ENCODE assay signal across 30 cellular contexts in the genomic region with DNA sequence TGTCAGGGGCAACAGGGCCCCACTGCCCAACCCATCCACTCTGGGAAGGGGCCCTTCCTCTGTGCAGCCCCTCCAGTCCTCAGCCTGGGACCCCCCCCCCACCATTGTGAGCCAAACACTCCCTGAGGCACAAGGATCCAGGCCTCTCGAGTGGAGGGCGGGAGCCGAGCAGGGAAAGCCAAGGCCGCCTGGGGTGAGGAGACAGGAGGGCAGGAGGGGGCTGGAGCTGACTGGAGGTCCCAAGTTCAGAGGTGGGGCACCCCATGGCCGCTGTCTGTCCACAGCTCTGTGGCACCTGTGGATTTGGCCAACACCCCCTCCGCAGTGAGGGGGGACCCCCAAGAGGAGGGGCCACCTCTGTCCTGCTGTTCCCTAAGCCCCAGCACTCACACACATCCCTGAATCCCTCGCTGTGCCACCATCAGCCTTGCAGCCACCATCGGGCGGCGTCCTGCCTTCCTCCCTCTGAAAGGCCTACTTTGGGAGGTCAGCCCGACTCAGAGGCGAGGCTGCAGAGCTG. TPM values are rescaled to one million over a fixed set of nuclear protein-coding genes. Genes with fewer than 3 reads are reported as not detected.
DNase-seq lines count a peak whose midpoint lies in the region; ATAC-seq, FAIRE-seq and TF ChIP-seq lines count a peak whose summit lies in the region.
"Had no signal": no experiment of that assay in that cellular context is flagged by ENCODE, and none has a peak within 500 bp of the region (broad histone marks: within the 10 kb centered on the region; RNA-seq: fewer than 3 reads in every experiment).

No MANE protein-coding gene starts in this region.

- H3K9me3 ChIP-seq in heart right ventricle (no peaks in the 10 kb centered on the region), RWPE2 (ENCODE audit: severe bottlenecking) (no peaks in the 10 kb centered on the region), kidney (ENCODE audit: control insufficient read depth in 1 of 2, low read length in 2 of 2) (peaks cover 0 to 4% of the 10 kb centered on the region in 2 donors), sigmoid colon (no peaks in the 10 kb centered on the region), suprapubic skin (no peaks in the 10 kb centered on the region)
- H3K9me3 ChIP-seq: ascending aorta, HAP-1, ovary had no signal

- H3K36me3 ChIP-seq in heart right ventricle = no peaks in the 10 kb centered on the region
- no peaks in the 10 kb centered on the region for H3K36me3 ChIP-seq in RWPE2 (ENCODE audit: low read depth)
- no peaks in the 10 kb centered on the region for H3K36me3 ChIP-seq in kidney (ENCODE audit: control insufficient read depth in 1 of 2, insufficient read depth in 2 of 2, low read length in 2 of 2)
- H3K36me3 ChIP-seq in sigmoid colon = no peaks in the 10 kb centered on the region
- H3K36me3 ChIP-seq in suprapubic skin = no peaks in the 10 kb centered on the region
- H3K36me3 ChIP-seq: ascending aorta, cardiac muscle cell, HAP-1, ovary had no signal

- H3K27ac ChIP-seq in heart right ventricle = no peak overlapping the region
- H3K27ac ChIP-seq in RWPE2 (ENCODE audit: poor library complexity, severe bottlenecking) = no peak overlapping the region
- H3K27ac ChIP-seq in kidney (ENCODE audit: low read depth in 2 of 2, low read length in 2 of 2) = no peak overlapping the region
- no peak overlapping the region for H3K27ac ChIP-seq in sigmoid colon
- H3K27ac ChIP-seq in suprapubic skin = no peak overlapping the region
- H3K27ac ChIP-seq: ascending aorta, cardiac muscle cell, ovary had no signal

- H3K27me3 ChIP-seq in heart right ventricle = peaks cover 0 to 48% (median 18%) of the 10 kb centered on the region in 7 donors
- peaks cover 72% of the 10 kb centered on the region for H3K27me3 ChIP-seq in RWPE2 (ENCODE audit: insufficient read depth, poor library complexity, severe bottlenecking)
- H3K27me3 ChIP-seq in sigmoid colon = peaks cover 0 to 30% (median 0%) of the 10 kb centered on the region in 3 donors
- peaks cover 64% of the 10 kb centered on the region for H3K27me3 ChIP-seq in suprapubic skin
- H3K27me3 ChIP-seq: ascending aorta, cardiac muscle cell, ovary had no signal

- TF ChIP-seq POLR2A in sigmoid colon (IDR thresholded peaks at IDR 0.05) = no peak
- TF ChIP-seq POLR2A in suprapubic skin (IDR thresholded peaks at IDR 0.05) = no peak

- H3K4me3 ChIP-seq in heart right ventricle (no peak overlapping the region), RWPE2 (ENCODE audit: severe bottlenecking) (no peak overlapping the region), kidney (ENCODE audit: low read length in 2 of 2) (no peak overlapping the region), sigmoid colon (no peak overlapping the region), suprapubic skin (no peak overlapping the region)
- H3K4me3 ChIP-seq: ascending aorta, cardiac muscle cell, HAP-1, ovary had no signal

- WGBS in heart right ventricle, 2 donors = 79 to 83% methylated on average over 12 of the region's 12 CpGs
- 72 to 78% methylated on average over 12 of the region's 12 CpGs for WGBS in sigmoid colon, 2 donors
- 86% methylated on average over 9 of the region's 12 CpGs for WGBS in suprapubic skin

- ATAC-seq in left ventricle myocardium superior (no peak), heart right ventricle (no peak), RWPE2 (ENCODE audit: low read depth) (no peak), HG03196 (IDR thresholded peaks at IDR 0.05; ENCODE audit: unreplicated experiment) (no peak)
- ATAC-seq: activated CD8-positive, alpha-beta T cell treated with anti-CD3 and anti-CD28 coated beads for 36 hours; effector memory CD8-positive, alpha-beta T cell; naive thymus-derived CD4-positive, alpha-beta T cell had no signal

- TF ChIP-seq CTCF in heart right ventricle (IDR thresholded peaks at IDR 0.05) = no peak
- no peak for TF ChIP-seq CTCF in RWPE2 (IDR thresholded peaks at IDR 0.05; ENCODE audit: poor library complexity, severe bottlenecking)
- TF ChIP-seq CTCF in kidney (IDR thresholded peaks at IDR 0.05; ENCODE audit: borderline replicate concordance, extremely low read depth, insufficient read depth) = no peak
- no peak for TF ChIP-seq CTCF in sigmoid colon (IDR thresholded peaks at IDR 0.05)
- no peak for TF ChIP-seq CTCF in suprapubic skin (IDR thresholded peaks at IDR 0.05)

- no peaks in the 10 kb centered on the region for H3K4me1 ChIP-seq in heart right ventricle
- H3K4me1 ChIP-seq in RWPE2 (ENCODE audit: insufficient read depth, poor library complexity, severe bottlenecking) = no peaks in the 10 kb centered on the region
- peaks cover 0 to under 1% of the 10 kb centered on the region in 2 donors for H3K4me1 ChIP-seq in kidney (ENCODE audit: control insufficient read depth in 1 of 2, insufficient read depth in 1 of 2, low read depth in 1 of 2, low read length in 2 of 2)
- no peaks in the 10 kb centered on the region for H3K4me1 ChIP-seq in sigmoid colon
- no peaks in the 10 kb centered on the region for H3K4me1 ChIP-seq in suprapubic skin
- H3K4me1 ChIP-seq: ascending aorta, HAP-1 had no signal

- TF ChIP-seq EP300 in sigmoid colon (IDR thresholded peaks at IDR 0.05) = no peak
- TF ChIP-seq EP300 in suprapubic skin (IDR thresholded peaks at IDR 0.05) = no peak

- no peak for FAIRE-seq in kidney (lab: Jason Lieb, UNC)

- intact Hi-C loops in left ventricle myocardium superior (cut with micrococcal nuclease) (no loop called here), heart right ventricle (cut with DNase I) (no loop called here), kidney (cut with DNase I) (no loop called here), sigmoid colon (cut with DNase I) (no loop called here)

- H3K9ac ChIP-seq in kidney (ENCODE audit: low read length in 2 of 2) = no peak overlapping the region

- DNase-seq in left ventricle myocardium superior (peak; percentile 18), heart right ventricle (no peak), RWPE2 (ENCODE audit: low spot score) (peak; percentile 69), kidney (peak; percentile 68), sigmoid colon (peak; percentile 54), suprapubic skin (ENCODE audit: low spot score in 2 of 2) (no peak), NCI-H226 (no peak)
- DNase-seq: activated CD4-positive, CD25-positive, alpha-beta regulatory T cell treated with anti-CD3 and anti-CD28 coated beads, Interleukin-2, amount 50 U/mL, for 72 hours; activated CD8-positive, alpha-beta T cell treated with anti-CD3 and anti-CD28 coated beads for 36 hours; activated naive CD8-positive, alpha-beta T cell treated with anti-CD3 and anti-CD28 coated beads, Interleukin-2, amount 10 ng/mL, durations not matched to agents 7 days and 5 days; cortex of kidney; DMS153; effector memory CD8-positive, alpha-beta T cell; erythroblast; midbrain; naive thymus-derived CD4-positive, alpha-beta T cell; NCI-H1417 treated with DMSO at 0.1 percent for 48 hours; NCI-H2081; NCI-H526 treated with DMSO at 0.1 percent for 48 hours; SHP77 treated with DMSO at 0.1 percent for 48 hours had no signal

RNA-seq across cellular contexts. Expression of a gene that starts 25.4 kb away (rescaled TPM):
- total RNA-seq in left ventricle myocardium superior = 53.8 TPM
- total RNA-seq in heart right ventricle = 100 to 1,000 TPM in 1 of 10 donors, 10 to 100 TPM in 9; 55.0 to 124 (median 75.1) TPM
- 100 to 1,000 TPM in 1 of 2 donors, 10 to 100 TPM in 1; 13.8 to 139 TPM for polyA plus RNA-seq in heart right ventricle
- 2.1 TPM for total RNA-seq in kidney
- 3.1 TPM for polyA plus RNA-seq in kidney (ENCODE audit: insufficient read depth, low read depth, low replicate concordance)
- total RNA-seq in sigmoid colon = 1 to 10 TPM in 1 of 4 donors, under 1 TPM in 2, not detected in 1; 0.16 to 5.0 (median 0.55) TPM
- polyA plus RNA-seq in sigmoid colon = 1 to 10 TPM in 1 of 3 donors, under 1 TPM in 2; 0.46 to 1.6 (median 0.60) TPM
- 1 to 10 TPM in 1 of 4 donors, under 1 TPM in 1, not detected in 2; 0.30 to 3.9 TPM for total RNA-seq in suprapubic skin
- total RNA-seq: activated CD8-positive, alpha-beta T cell treated with anti-CD3 and anti-CD28 coated beads for 36 hours; activated naive CD8-positive, alpha-beta T cell treated with anti-CD3 and anti-CD28 coated beads, Interleukin-2, amount 10 ng/mL, durations not matched to agents 7 days and 5 days; glomerular endothelial cell; LHCN-M2; naive thymus-derived CD4-positive, alpha-beta T cell; renal cortical epithelial cell had no signal
- polyA plus RNA-seq: BJ; naive thymus-derived CD4-positive, alpha-beta T cell had no signal

RNA-seq across cellular contexts. Expression of a gene that starts 50.4 kb away (rescaled TPM):
- not detected for total RNA-seq in left ventricle myocardium superior
- 1 to 10 TPM in 1 of 10 donors, under 1 TPM in 4, not detected in 5; 0.34 to 1.0 (median 0.42) TPM for total RNA-seq in heart right ventricle
- polyA plus RNA-seq in heart right ventricle = under 1 TPM; 0.17 to 0.22 TPM
- total RNA-seq in kidney = 0.50 TPM
- polyA plus RNA-seq in kidney (ENCODE audit: insufficient read depth, low read depth, low replicate concordance) = 0.67 TPM
- 1 to 10 TPM; 1.4 to 5.4 (median 2.8) TPM for total RNA-seq in sigmoid colon
- polyA plus RNA-seq in sigmoid colon = 1 to 10 TPM in 1 of 3 donors, not detected in 2; 4.2 TPM
- not detected for total RNA-seq in suprapubic skin
- total RNA-seq: activated CD8-positive, alpha-beta T cell treated with anti-CD3 and anti-CD28 coated beads for 36 hours; activated naive CD8-positive, alpha-beta T cell treated with anti-CD3 and anti-CD28 coated beads, Interleukin-2, amount 10 ng/mL, durations not matched to agents 7 days and 5 days; ascending aorta; LHCN-M2; lower leg skin; renal cortical epithelial cell had no signal
- polyA plus RNA-seq: naive thymus-derived CD4-positive, alpha-beta T cell had no signal

Comparison
In these comparisons a context has a peak if more than half of its experiments do, and no peak if none do; other contexts are left out.
1. DNase-seq: peak in left ventricle myocardium superior (single experiment), RWPE2 (single experiment), kidney (single experiment) and sigmoid colon (single experiment); none in heart right ventricle (0 of 2), suprapubic skin (0 of 2) and NCI-H226 (single experiment).